In genomic region chr7:139777948-139778841, GRCh38 we compare ENCODE assay signal across 1 cellular context.
A peak's percentile ranks its signal among the peaks of the same experiment; 100 is the strongest.
TF ChIP-seq lines count a peak whose summit lies in the region.

Gene HIPK2 (minus strand): TSS chr7:139777998. CDS start chr7:139777623, 375 bp downstream.

TF ChIP-seq in WTC11, 78 proteins besides CTCF, POLR2A, EP300 and RAD21 (continued from another document):
- TF ChIP-seq ETV6 (CRISPR knock-in tag; IDR thresholded peaks at IDR 0.05) = 0 out of 2 replicates have a peak, but pooled peaks have one; percentile 29
